In genomic region chr6:150528648-150529285, GRCh38 we compare ENCODE assay signal across 9 cellular contexts.
A peak's percentile ranks its signal among the peaks of the same experiment; 100 is the strongest.
DNase-seq lines count a peak whose midpoint lies in the region; TF ChIP-seq lines count a peak whose summit lies in the region.
"Had no signal": no experiment of that assay in that cellular context is flagged by ENCODE, and none has a peak within 500 bp of the region (broad histone marks: within the 10 kb centered on the region; RNA-seq: fewer than 3 reads in every experiment).

No MANE protein-coding gene starts in this region.

- no peaks in the 10 kb centered on the region for H3K9me3 ChIP-seq in neural progenitor cell (ENCODE audit: low read depth)

- no peaks in the 10 kb centered on the region for H4K20me1 ChIP-seq in neural progenitor cell (ENCODE audit: low read depth)

- in situ Hi-C loops in GM13976 (cut with MboI; ENCODE audit: low sequenced_read_pairs, unreplicated experiment) = no loop called here

- H3K79me2 ChIP-seq in neural progenitor cell (ENCODE audit: low read depth) = no peaks in the 10 kb centered on the region

- TF ChIP-seq CTCF in foreskin fibroblast (IDR thresholded peaks at IDR 0.05; ENCODE audit: low read depth, low read length) = no peak
- TF ChIP-seq CTCF in neural progenitor cell (IDR thresholded peaks at IDR 0.05) = no peak
- TF ChIP-seq CTCF in GM13976 (IDR thresholded peaks at IDR 0.05; ENCODE audit: borderline replicate concordance, control extremely low read depth, extremely low read depth, insufficient read depth, missing control alignments) = no peak

- H3K27ac Mint-ChIP-seq in neural progenitor cell = peak overlapping the region; percentile 4

- peaks cover 4% of the 10 kb centered on the region for H3K9me3 Mint-ChIP-seq in neural progenitor cell

- H3F3A ChIP-seq in neural progenitor cell (ENCODE audit: low read depth) = no peaks in the 10 kb centered on the region

- no peaks in the 10 kb centered on the region for H3K36me3 ChIP-seq in neural progenitor cell

- no peaks in the 10 kb centered on the region for H3K36me3 Mint-ChIP-seq in neural progenitor cell

- H3K4me1 Mint-ChIP-seq in neural progenitor cell = peaks cover 9% of the 10 kb centered on the region

- peaks cover 3% of the 10 kb centered on the region for H3K27me3 Mint-ChIP-seq in neural progenitor cell (ENCODE audit: insufficient read depth, low read depth)

- H3K27me3 ChIP-seq in neural progenitor cell = no peaks in the 10 kb centered on the region

- H3K9ac ChIP-seq in neural progenitor cell = no peak overlapping the region

- H3K4me3 ChIP-seq in foreskin fibroblast (ENCODE audit: low read depth in 1 of 2, low read length in 2 of 2) = no peak overlapping the region
- no peak overlapping the region for H3K4me3 ChIP-seq in neural progenitor cell

- H3K4me2 ChIP-seq in neural progenitor cell = no peak overlapping the region

- H3K4me1 ChIP-seq in neural progenitor cell = no peaks in the 10 kb centered on the region

- peak overlapping the region; percentile 76 for H2AFZ ChIP-seq in neural progenitor cell (replicated peaks)

- no peak overlapping the region for H3K4me3 Mint-ChIP-seq in neural progenitor cell

- H3K27ac ChIP-seq in neural progenitor cell = no peak overlapping the region

- DNase-seq in Daoy (ENCODE audit: low read depth) = peak; percentile 94
- peak; percentile 54 for DNase-seq in NOMO-1 treated with DMSO at 0.1 percent for 48 hours (lab: John Stamatoyannopoulos, UW; ENCODE audit: unreplicated experiment)
- peak; percentile 1 to 14 for DNase-seq in foreskin fibroblast
- peak; percentile 77 for DNase-seq in neural progenitor cell (ENCODE audit: low spot score)
- DNase-seq in NCI-H2171 treated with DMSO at 0.1 percent for 48 hours (lab: John Stamatoyannopoulos, UW) = no peak
- no peak for DNase-seq in cerebellar cortex (ENCODE audit: low spot score)
- no peak for DNase-seq in DMS114 treated with DMSO at 0.1 percent for 48 hours (lab: John Stamatoyannopoulos, UW; ENCODE audit: unreplicated experiment)
- no peak for DNase-seq in GM13976 (ENCODE audit: low spot score)
- DNase-seq: NCI-H1092 treated with DMSO at 0.1 percent for 48 hours had no signal

Comparison
In these comparisons a context has a peak if more than half of its experiments do, and no peak if none do; other contexts are left out.
1. DNase-seq: peak in Daoy (single experiment), NOMO-1 treated with DMSO at 0.1 percent for 48 hours (single experiment), foreskin fibroblast (2 of 2) and neural progenitor cell (single experiment); none in NCI-H2171 treated with DMSO at 0.1 percent for 48 hours (single experiment), cerebellar cortex (single experiment), DMS114 treated with DMSO at 0.1 percent for 48 hours (single experiment) and GM13976 (single experiment).